Comparison of ENCODE assay signal across 24 cellular contexts in the genomic region with DNA sequence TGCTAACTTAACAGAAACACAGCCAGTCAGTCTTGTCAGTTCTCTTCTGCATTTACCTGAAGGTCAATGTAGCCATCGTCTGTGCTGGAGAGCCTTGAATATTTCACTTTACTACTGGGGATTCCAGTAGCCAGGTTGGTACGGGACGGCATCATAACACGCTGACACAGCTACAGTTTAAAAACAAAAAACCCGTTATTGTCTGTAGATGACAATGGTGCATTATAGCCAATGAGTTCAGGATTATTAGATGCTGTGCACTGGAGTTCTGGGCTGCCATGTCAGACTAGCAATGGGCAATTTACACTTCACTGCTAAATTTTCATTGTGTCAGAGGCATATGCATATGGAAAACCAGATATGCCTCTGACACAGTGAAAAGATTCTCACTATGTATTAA. TPM values are rescaled to one million over a fixed set of nuclear protein-coding genes. Genes with fewer than 3 reads are reported as not detected.
DNase-seq lines count a peak whose midpoint lies in the region; ATAC-seq lines count a peak whose summit lies in the region.
"Had no signal": no experiment of that assay in that cellular context is flagged by ENCODE, and none has a peak within 500 bp of the region (broad histone marks: within the 10 kb centered on the region; RNA-seq: fewer than 3 reads in every experiment).

No MANE protein-coding gene starts in this region.

- no peak overlapping the region for H3K4me3 ChIP-seq in mesenchymal stem cell (ENCODE audit: insufficient read depth in 1 of 2, low read depth in 1 of 2, low read length in 2 of 2)
- H3K4me3 ChIP-seq: GM12878, PC-9 had no signal

- no peak overlapping the region for H3K23ac ChIP-seq in mesenchymal stem cell (ENCODE audit: low read length in 2 of 2)

- peaks cover 30 to 69% of the 10 kb centered on the region in 2 experiments for H3K36me3 ChIP-seq in mesenchymal stem cell (ENCODE audit: control insufficient read depth in 1 of 2, insufficient read depth in 2 of 2, low read depth in 1 of 2, low read length in 2 of 2)

- H3K18ac ChIP-seq in mesenchymal stem cell (ENCODE audit: low read depth in 1 of 2, low read length in 2 of 2) = no peak overlapping the region

- H3K27ac Mint-ChIP-seq in activated T-helper 17 cell treated with anti-CD3 and anti-CD28 coated beads, Interleukin-2, amount 50 U/mL, for 72 hours = peak overlapping the region; percentile 15

- DNase-seq in caudate nucleus (lab: John Stamatoyannopoulos, UW) (peak in 7 of 61 donors; percentile 2 to 28 (median 14)), mesenchymal stem cell (no peak), substantia nigra (lab: John Stamatoyannopoulos, UW) (peak in 5 of 49 donors; percentile 9 to 53 (median 12)), amniotic stem cell (lab: John Stamatoyannopoulos, UW) (no peak)
- no peak for DNase-seq in activated CD4-positive, alpha-beta T cell treated with anti-CD3 and anti-CD28 coated beads for 48 hours
- DNase-seq: CD8-positive, alpha-beta memory T cell; DMS 273 treated with DMSO at 0.1 percent for 48 hours; DMS79; EL; GDM1; NCI-H1048; NCI-H1417; NCI-H1694; NCI-H2029 treated with DMSO at 0.1 percent for 48 hours; NCI-H526 treated with DMSO at 0.1 percent for 48 hours had no signal

- H3K79me1 ChIP-seq in mesenchymal stem cell (replicated peaks; ENCODE audit: low read length, poor library complexity, severe bottlenecking) = peaks cover 13% of the 10 kb centered on the region

- peaks cover 4% of the 10 kb centered on the region for H3K4me1 ChIP-seq in mesenchymal stem cell (ENCODE audit: control insufficient read depth, insufficient read depth, low read depth, low read length)

- peak overlapping the region; percentile 33 for H3K27ac ChIP-seq in caudate nucleus (ENCODE audit: low read depth, low read length)
- H3K27ac ChIP-seq in mesenchymal stem cell (ENCODE audit: low read length, poor library complexity, severe bottlenecking) = no peak overlapping the region
- peak overlapping the region; percentile 49 for H3K27ac ChIP-seq in substantia nigra (ENCODE audit: low read depth, low read length, poor library complexity, severe bottlenecking)
- H3K27ac ChIP-seq: HL-60, KMS-11, PC-9 had no signal

- H3K27me3 Mint-ChIP-seq in activated T-helper 17 cell treated with anti-CD3 and anti-CD28 coated beads, Interleukin-2, amount 50 U/mL, for 72 hours = no peaks in the 10 kb centered on the region
- H3K27me3 Mint-ChIP-seq: CD8-positive, alpha-beta memory T cell; IgD-negative memory B cell had no signal

- H2AFZ ChIP-seq in mesenchymal stem cell (ENCODE audit: low read depth, low read length) = no peak overlapping the region
- H2AFZ ChIP-seq: PC-9 had no signal

- peaks cover 83% of the 10 kb centered on the region for H3K36me3 Mint-ChIP-seq in activated T-helper 17 cell treated with anti-CD3 and anti-CD28 coated beads, Interleukin-2, amount 50 U/mL, for 72 hours (ENCODE audit: low read depth)
- H3K36me3 Mint-ChIP-seq: IgD-negative memory B cell had no signal

- no peak overlapping the region for H2AK5ac ChIP-seq in mesenchymal stem cell (ENCODE audit: low read length, severe bottlenecking)

- no peak overlapping the region for H3K4ac ChIP-seq in mesenchymal stem cell (ENCODE audit: low read depth in 1 of 2, low read length in 2 of 2)

- no peaks in the 10 kb centered on the region for H3K9me3 Mint-ChIP-seq in activated T-helper 17 cell treated with anti-CD3 and anti-CD28 coated beads, Interleukin-2, amount 50 U/mL, for 72 hours
- H3K9me3 Mint-ChIP-seq: CD8-positive, alpha-beta memory T cell; IgD-negative memory B cell had no signal

- H2BK120ac ChIP-seq in mesenchymal stem cell (ENCODE audit: low read depth, low read length) = no peak overlapping the region

- H3K4me1 Mint-ChIP-seq in activated T-helper 17 cell treated with anti-CD3 and anti-CD28 coated beads, Interleukin-2, amount 50 U/mL, for 72 hours = peaks cover 5% of the 10 kb centered on the region

- WGBS in mesenchymal stem cell = over 99% methylated on average over 5 of the region's 5 CpGs

- no peaks in the 10 kb centered on the region for H3K27me3 ChIP-seq in mesenchymal stem cell (ENCODE audit: control insufficient read depth in 1 of 2, insufficient read depth in 1 of 2, low read length in 2 of 2)

- H2BK15ac ChIP-seq in mesenchymal stem cell (ENCODE audit: low read depth, poor library complexity, severe bottlenecking) = no peak overlapping the region

- no peak overlapping the region for H3K14ac ChIP-seq in mesenchymal stem cell (ENCODE audit: low read length in 2 of 2)

- H3K4me2 ChIP-seq in mesenchymal stem cell (ENCODE audit: low read length, poor library complexity, severe bottlenecking) = no peak overlapping the region
- H3K4me2 ChIP-seq: KMS-11, PC-9 had no signal

- no peak overlapping the region for H2BK5ac ChIP-seq in mesenchymal stem cell (ENCODE audit: low read depth, low read length, poor library complexity, severe bottlenecking)

- no peak overlapping the region for H3K4me3 Mint-ChIP-seq in activated T-helper 17 cell treated with anti-CD3 and anti-CD28 coated beads, Interleukin-2, amount 50 U/mL, for 72 hours

- H4K8ac ChIP-seq in mesenchymal stem cell (ENCODE audit: low read length) = no peak overlapping the region

- no peaks in the 10 kb centered on the region for H3K9me3 ChIP-seq in mesenchymal stem cell (ENCODE audit: control insufficient read depth, low read length)

- H3K9ac ChIP-seq in mesenchymal stem cell (ENCODE audit: low read length) = peak overlapping the region; percentile 38
- H3K9ac ChIP-seq: KMS-11 had no signal

- H4K91ac ChIP-seq in mesenchymal stem cell (ENCODE audit: low read length) = no peak overlapping the region

- ATAC-seq in activated T-helper 17 cell treated with anti-CD3 and anti-CD28 coated beads, Interleukin-2, amount 50 U/mL, for 72 hours (replicated peaks) = no peak
- no peak for ATAC-seq in GM18502 (IDR thresholded peaks at IDR 0.05; ENCODE audit: poor library complexity, unreplicated experiment)
- ATAC-seq in HG02623 (IDR thresholded peaks at IDR 0.05; ENCODE audit: unreplicated experiment) = no peak
- ATAC-seq: GM12878, Right ventricle myocardium inferior had no signal

- H2BK12ac ChIP-seq in mesenchymal stem cell (ENCODE audit: low read length in 2 of 2) = no peak overlapping the region

RNA-seq across cellular contexts. Expression of gene TMEM230, which starts 3.6 kb away (rescaled TPM):
- 10 to 100 TPM; 50.6 to 64.2 TPM for total RNA-seq in activated T-helper 17 cell treated with anti-CD3 and anti-CD28 coated beads, Interleukin-2, amount 50 U/mL, for 72 hours
- polyA plus RNA-seq in mesenchymal stem cell (2013, experiment 1 of 2) = 159 TPM
- polyA plus RNA-seq in mesenchymal stem cell (2013, experiment 2 of 2) = 168 TPM

RNA-seq across cellular contexts. Expression of gene PCNA, which starts 10.5 kb away (rescaled TPM):
- 100 to 1,000 TPM; 346 to 572 TPM for total RNA-seq in activated T-helper 17 cell treated with anti-CD3 and anti-CD28 coated beads, Interleukin-2, amount 50 U/mL, for 72 hours
- polyA plus RNA-seq in mesenchymal stem cell (2013, experiment 1 of 2) = 53.6 TPM
- polyA plus RNA-seq in mesenchymal stem cell (2013, experiment 2 of 2) = 57.8 TPM

RNA-seq across cellular contexts. Expression of gene CDS2, which starts 17.5 kb away (rescaled TPM):
- 10 to 100 TPM; 53.8 to 70.5 TPM for total RNA-seq in activated T-helper 17 cell treated with anti-CD3 and anti-CD28 coated beads, Interleukin-2, amount 50 U/mL, for 72 hours
- polyA plus RNA-seq in mesenchymal stem cell (2013, experiment 1 of 2) = 29.5 TPM
- polyA plus RNA-seq in mesenchymal stem cell (2013, experiment 2 of 2) = 32.0 TPM
